7 cellular contexts compared by ENCODE assay signal in genomic region chr7:55786901-55787300, GRCh38.
"Had no signal": no experiment of that assay in that cellular context is flagged by ENCODE, and none has a peak within 500 bp of the region (broad histone marks: within the 10 kb centered on the region; RNA-seq: fewer than 3 reads in every experiment).

No MANE protein-coding gene starts in this region.

- H3K27ac ChIP-seq: GM23248 had no signal

- H3K4me1 ChIP-seq: HAP-1 had no signal

- DNase-seq: GM23248, GOT3, H7, HFFc6, IMR-90 had no signal

- H3K9me3 Mint-ChIP-seq: HFFc6 had no signal

- H3K27ac Mint-ChIP-seq: HFFc6 had no signal

- H3K36me3 ChIP-seq: HAP-1 had no signal

- H3K4me3 Mint-ChIP-seq: HFFc6 had no signal

- H3K9me3 ChIP-seq: HAP-1 had no signal

- H3K4me3 ChIP-seq: GM23248, HAP-1 had no signal

- ATAC-seq: HCT116 had no signal
